ENCODE assay signal across 13 cellular contexts in genomic region chr13:78045916-78046315, GRCh38.
DNase-seq lines count a peak whose midpoint lies in the region; ATAC-seq and TF ChIP-seq lines count a peak whose summit lies in the region.
"Had no signal": no experiment of that assay in that cellular context is flagged by ENCODE, and none has a peak within 500 bp of the region (broad histone marks: within the 10 kb centered on the region; RNA-seq: fewer than 3 reads in every experiment).

No MANE protein-coding gene starts in this region.

- ATAC-seq in GM19043 (IDR thresholded peaks at IDR 0.05; ENCODE audit: low read depth, unreplicated experiment) (peak; percentile 36), GM21737 (IDR thresholded peaks at IDR 0.05; ENCODE audit: unreplicated experiment) (peak; percentile 33), HG03108 (IDR thresholded peaks at IDR 0.05; ENCODE audit: unreplicated experiment) (peak; percentile 34), heart right ventricle (peak in 7 of 8 donors; percentile 18 to 93 (median 87))

- H3K4me3 Mint-ChIP-seq in type B pancreatic cell (no peak overlapping the region), nephron progenitor cell (no peak overlapping the region)
- H3K4me3 Mint-ChIP-seq: activated naive CD4-positive, alpha-beta T cell treated with anti-CD3 and anti-CD28 coated beads, Interleukin-2, amount 50 U/mL, for 24 hours; CD4-positive, alpha-beta T cell had no signal

- DNase-seq in heart right ventricle (peak in 1 of 2 donors; percentile 25), type B pancreatic cell (ENCODE audit: extremely low spot score, unreplicated experiment) (no peak), nephron progenitor cell (no peak), posterior vena cava (ENCODE audit: low spot score) (no peak)
- no peak for DNase-seq in stimulated activated CD4-positive, alpha-beta T cell treated with anti-CD3 and anti-CD28 coated beads, Interleukin-15, amount 100 ng/mL, for 24 hours
- DNase-seq: CD4-positive, alpha-beta T cell; GF-D8 had no signal

- H3K27me3 Mint-ChIP-seq in type B pancreatic cell (no peaks in the 10 kb centered on the region), nephron progenitor cell (ENCODE audit: low read depth, poor library complexity) (no peaks in the 10 kb centered on the region)
- H3K27me3 Mint-ChIP-seq: activated naive CD4-positive, alpha-beta T cell treated with anti-CD3 and anti-CD28 coated beads, Interleukin-2, amount 50 U/mL, for 24 hours; CD4-positive, alpha-beta T cell had no signal

- H3K36me3 Mint-ChIP-seq in type B pancreatic cell (no peaks in the 10 kb centered on the region), nephron progenitor cell (ENCODE audit: low read depth) (no peaks in the 10 kb centered on the region)
- H3K36me3 Mint-ChIP-seq: activated naive CD4-positive, alpha-beta T cell treated with anti-CD3 and anti-CD28 coated beads, Interleukin-2, amount 50 U/mL, for 24 hours had no signal

- H3K36me3 ChIP-seq in heart right ventricle: no peaks in the 10 kb centered on the region
- H3K36me3 ChIP-seq: esophagus muscularis mucosa, thoracic aorta had no signal

- WGBS in heart right ventricle, 2 donors: 31 to 33% methylated on average over 3 of the region's 3 CpGs

- no peaks in the 10 kb centered on the region for H3K9me3 Mint-ChIP-seq in type B pancreatic cell
- no peaks in the 10 kb centered on the region for H3K9me3 Mint-ChIP-seq in nephron progenitor cell
- H3K9me3 Mint-ChIP-seq: activated naive CD4-positive, alpha-beta T cell treated with anti-CD3 and anti-CD28 coated beads, Interleukin-2, amount 50 U/mL, for 24 hours; CD4-positive, alpha-beta T cell had no signal

- peak overlapping the region in 3 of 10 donors; percentile 10 to 51 (median 36) for H3K27ac ChIP-seq in heart right ventricle
- H3K27ac ChIP-seq: esophagus muscularis mucosa, thoracic aorta had no signal

- H3K9me3 ChIP-seq in heart right ventricle: peaks cover 0 to 3% (median 0%) of the 10 kb centered on the region in 11 donors
- H3K9me3 ChIP-seq: esophagus muscularis mucosa, thoracic aorta had no signal

- no peak overlapping the region for H3K4me3 ChIP-seq in heart right ventricle
- H3K4me3 ChIP-seq: esophagus muscularis mucosa, thoracic aorta had no signal

- H3K4me1 ChIP-seq in heart right ventricle: peaks cover 0 to 12% (median 6%) of the 10 kb centered on the region in 9 donors
- H3K4me1 ChIP-seq: esophagus muscularis mucosa had no signal

- intact Hi-C loops in heart right ventricle (cut with DNase I) (no loop called here), posterior vena cava (cut with DNase I) (no loop called here)

- H3K27me3 ChIP-seq in heart right ventricle: no peaks in the 10 kb centered on the region
- H3K27me3 ChIP-seq: esophagus muscularis mucosa had no signal

- H3K4me1 Mint-ChIP-seq in type B pancreatic cell (ENCODE audit: unreplicated experiment) (no peaks in the 10 kb centered on the region), nephron progenitor cell (no peaks in the 10 kb centered on the region)
- H3K4me1 Mint-ChIP-seq: activated naive CD4-positive, alpha-beta T cell treated with anti-CD3 and anti-CD28 coated beads, Interleukin-2, amount 50 U/mL, for 24 hours had no signal

- TF ChIP-seq CTCF in heart right ventricle (IDR thresholded peaks at IDR 0.05) (no peak), type B pancreatic cell (conservative IDR thresholded peaks at IDR 0.05) (no peak), nephron progenitor cell (IDR thresholded peaks at IDR 0.05) (no peak)

- H3K27ac Mint-ChIP-seq in type B pancreatic cell: no peak overlapping the region
- no peak overlapping the region for H3K27ac Mint-ChIP-seq in nephron progenitor cell
- H3K27ac Mint-ChIP-seq: activated naive CD4-positive, alpha-beta T cell treated with anti-CD3 and anti-CD28 coated beads, Interleukin-2, amount 50 U/mL, for 24 hours; CD4-positive, alpha-beta T cell had no signal

Comparison
In these comparisons a context has a peak if more than half of its experiments do, and no peak if none do; other contexts are left out.
1. ATAC-seq: peak in every context shown above with its lines; median percentile 87 in heart right ventricle; 36 in GM19043; 34 in HG03108; 33 in GM21737.